Comparison of ENCODE assay signal across 24 cellular contexts in the genomic region with DNA sequence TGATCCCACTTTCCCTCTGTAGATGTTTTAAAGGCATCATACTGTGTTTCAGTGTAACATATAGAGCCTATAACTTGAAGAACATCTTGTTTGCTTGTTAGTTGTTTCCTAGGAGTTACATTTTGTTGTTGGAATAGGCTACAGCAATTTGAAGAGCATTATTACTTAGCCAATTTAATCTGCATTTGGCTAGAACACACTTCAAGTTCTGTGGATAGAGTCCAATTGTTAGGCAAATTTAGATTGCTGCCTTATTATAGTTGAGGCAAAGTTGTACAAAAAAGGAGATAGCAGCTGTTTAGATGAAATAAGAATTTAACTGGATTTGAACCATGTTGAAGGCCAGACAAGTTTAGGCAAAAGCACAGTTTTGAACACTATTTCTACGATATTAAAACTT.
DNase-seq lines count a peak whose midpoint lies in the region; ATAC-seq and TF ChIP-seq lines count a peak whose summit lies in the region.
"Had no signal": no experiment of that assay in that cellular context is flagged by ENCODE, and none has a peak within 500 bp of the region (broad histone marks: within the 10 kb centered on the region; RNA-seq: fewer than 3 reads in every experiment).

No MANE protein-coding gene starts in this region.

- no peaks in the 10 kb centered on the region for H3K27me3 Mint-ChIP-seq in neural progenitor cell (ENCODE audit: insufficient read depth, low read depth)
- H3K27me3 Mint-ChIP-seq: CD4-positive, alpha-beta memory T cell; CD4-positive, CD25-positive, alpha-beta regulatory T cell; CD8-positive, alpha-beta memory T cell had no signal

- peaks cover 2% of the 10 kb centered on the region for H3K36me3 Mint-ChIP-seq in neural progenitor cell
- H3K36me3 Mint-ChIP-seq: CD14-positive monocyte; CD4-positive, alpha-beta memory T cell; CD4-positive, CD25-positive, alpha-beta regulatory T cell had no signal

- H3K79me2 ChIP-seq in neural progenitor cell (ENCODE audit: low read depth) = no peaks in the 10 kb centered on the region

- H2AFZ ChIP-seq in neural progenitor cell (replicated peaks) = peak overlapping the region; percentile 39

- TF ChIP-seq CTCF in neural progenitor cell (IDR thresholded peaks at IDR 0.05) = no peak

- H3K27ac ChIP-seq in neural progenitor cell = no peak overlapping the region
- H3K27ac ChIP-seq: BLaER1 had no signal

- H3K4me2 ChIP-seq in neural progenitor cell = peak overlapping the region; percentile 58
- H3K4me2 ChIP-seq: BLaER1 had no signal

- H3K9me3 Mint-ChIP-seq in neural progenitor cell = peaks cover 3% of the 10 kb centered on the region

- H3K27ac Mint-ChIP-seq in neural progenitor cell = no peak overlapping the region
- H3K27ac Mint-ChIP-seq: CD14-positive monocyte; CD4-positive, alpha-beta memory T cell; CD4-positive, CD25-positive, alpha-beta regulatory T cell; CD8-positive, alpha-beta memory T cell had no signal

- H3K4me3 ChIP-seq in iPS-15b (ENCODE audit: low read depth, low read length) (no peak overlapping the region), neural progenitor cell (no peak overlapping the region)
- H3K4me3 ChIP-seq: BLaER1, GM12878 had no signal

- ATAC-seq in Right ventricle myocardium superior (ENCODE audit: poor library complexity) (peak; percentile 74), Right ventricle myocardium inferior (no peak), GM19463 (IDR thresholded peaks at IDR 0.05; ENCODE audit: unreplicated experiment) (no peak), HG02610 (IDR thresholded peaks at IDR 0.05; ENCODE audit: unreplicated experiment) (no peak)
- ATAC-seq: GM12878 had no signal

- intact Hi-C loops in Right ventricle myocardium superior (cut with DNase I) (no loop called here), Right ventricle myocardium inferior (cut with DNase I) (no loop called here)

- H3K4me1 Mint-ChIP-seq in neural progenitor cell = no peaks in the 10 kb centered on the region
- H3K4me1 Mint-ChIP-seq: CD14-positive monocyte; CD4-positive, alpha-beta memory T cell; CD4-positive, CD25-positive, alpha-beta regulatory T cell; CD8-positive, alpha-beta memory T cell had no signal

- DNase-seq in Right ventricle myocardium superior (no peak), Right ventricle myocardium inferior (ENCODE audit: missing footprints) (no peak), neural progenitor cell (ENCODE audit: low spot score) (no peak), NCI-H1092 treated with DMSO at 0.1 percent for 48 hours (lab: John Stamatoyannopoulos, UW) (no peak)
- DNase-seq: 8988T; ACHN; BE2C; C1 segment of cervical spinal cord; CD4-positive, alpha-beta memory T cell; CD4-positive, CD25-positive, alpha-beta regulatory T cell; CD8-positive, alpha-beta memory T cell; DMS 273 treated with DMSO at 0.1 percent for 48 hours; DMS153; DMS53; DMS79; DND-41; EL; GDM1 had no signal

- no peak overlapping the region for H3K4me3 Mint-ChIP-seq in neural progenitor cell
- H3K4me3 Mint-ChIP-seq: CD14-positive monocyte; CD4-positive, alpha-beta memory T cell; CD4-positive, CD25-positive, alpha-beta regulatory T cell; CD8-positive, alpha-beta memory T cell had no signal

- H3K4me1 ChIP-seq in iPS-15b (ENCODE audit: control insufficient read depth, insufficient read depth, low read length) (peaks cover 4% of the 10 kb centered on the region), neural progenitor cell (peaks cover 31% of the 10 kb centered on the region)
- H3K4me1 ChIP-seq: BE2C, BLaER1 had no signal

- H3K9ac ChIP-seq in iPS-15b (ENCODE audit: low read depth, low read length) (peak overlapping the region; percentile 50), neural progenitor cell (no peak overlapping the region)
- H3K9ac ChIP-seq: BLaER1 had no signal

- peaks cover 5% of the 10 kb centered on the region for H3F3A ChIP-seq in neural progenitor cell (ENCODE audit: low read depth)

- H3K27me3 ChIP-seq in iPS-15b (ENCODE audit: control insufficient read depth, insufficient read depth, low read length) (no peaks in the 10 kb centered on the region), neural progenitor cell (no peaks in the 10 kb centered on the region)
- H3K27me3 ChIP-seq: BE2C, BLaER1 had no signal

- no peaks in the 10 kb centered on the region for H3K9me3 ChIP-seq in iPS-15b (ENCODE audit: control insufficient read depth, insufficient read depth, low read length)
- no peaks in the 10 kb centered on the region for H3K9me3 ChIP-seq in neural progenitor cell (ENCODE audit: low read depth)
- H3K9me3 ChIP-seq: BE2C, BLaER1 had no signal

- no peaks in the 10 kb centered on the region for H4K20me1 ChIP-seq in neural progenitor cell (ENCODE audit: low read depth)
- H4K20me1 ChIP-seq: BLaER1 had no signal

- H3K36me3 ChIP-seq in iPS-15b (ENCODE audit: control insufficient read depth, insufficient read depth, low read length) (no peaks in the 10 kb centered on the region), neural progenitor cell (no peaks in the 10 kb centered on the region)
- H3K36me3 ChIP-seq: BE2C, BLaER1 had no signal
